ENCODE assay signal across 1 cellular context in the genomic region with DNA sequence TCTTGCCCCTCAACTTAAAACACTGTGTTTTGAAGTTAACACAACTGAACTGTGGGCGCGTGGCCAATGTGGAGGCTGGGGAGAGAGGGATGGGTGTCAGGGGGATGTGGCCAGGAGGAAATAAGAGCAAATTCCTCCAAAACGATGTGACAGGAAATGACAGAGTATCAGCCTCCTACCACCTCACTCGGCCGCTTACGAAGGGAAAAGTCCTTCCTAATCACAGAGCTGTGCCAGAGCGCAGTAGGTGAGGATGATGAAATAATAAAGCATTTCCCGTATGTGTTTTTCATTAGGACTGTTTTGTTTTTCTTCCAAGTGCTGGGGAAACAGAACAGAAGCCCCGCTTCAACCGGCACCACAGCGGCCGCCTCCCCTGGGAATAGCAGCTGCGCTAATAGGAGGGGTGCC.
TF ChIP-seq lines count a peak whose summit lies in the region.

No MANE protein-coding gene starts in this region.

TF ChIP-seq in H1, 55 proteins besides CTCF, POLR2A, EP300 and RAD21:
- TF ChIP-seq PHF8 (conservative IDR thresholded peaks at IDR 0.05; ENCODE audit: low read depth, low read length) (no peak), CTBP2 (IDR thresholded peaks at IDR 0.05; ENCODE audit: borderline replicate concordance, insufficient read depth, insufficient read length, low read length) (no peak), YY1 (IDR thresholded peaks at IDR 0.05; ENCODE audit: low read depth, low read length) (no peak), KDM5A (IDR thresholded peaks at IDR 0.05; ENCODE audit: low read length) (no peak), CREB1 (IDR thresholded peaks at IDR 0.05) (no peak), NANOG (IDR thresholded peaks at IDR 0.05; ENCODE audit: insufficient read depth, low read depth, low read length, poor library complexity, severe bottlenecking) (no peak), SP2 (IDR thresholded peaks at IDR 0.05; ENCODE audit: low read length) (no peak), BACH1 (IDR thresholded peaks at IDR 0.05; ENCODE audit: low read length) (no peak), CHD7 (IDR thresholded peaks at IDR 0.05; ENCODE audit: insufficient replicate concordance, low read length) (no peak), JUN (IDR thresholded peaks at IDR 0.05; ENCODE audit: low read depth, low read length) (no peak)
- TF ChIP-seq, protein P1, sequence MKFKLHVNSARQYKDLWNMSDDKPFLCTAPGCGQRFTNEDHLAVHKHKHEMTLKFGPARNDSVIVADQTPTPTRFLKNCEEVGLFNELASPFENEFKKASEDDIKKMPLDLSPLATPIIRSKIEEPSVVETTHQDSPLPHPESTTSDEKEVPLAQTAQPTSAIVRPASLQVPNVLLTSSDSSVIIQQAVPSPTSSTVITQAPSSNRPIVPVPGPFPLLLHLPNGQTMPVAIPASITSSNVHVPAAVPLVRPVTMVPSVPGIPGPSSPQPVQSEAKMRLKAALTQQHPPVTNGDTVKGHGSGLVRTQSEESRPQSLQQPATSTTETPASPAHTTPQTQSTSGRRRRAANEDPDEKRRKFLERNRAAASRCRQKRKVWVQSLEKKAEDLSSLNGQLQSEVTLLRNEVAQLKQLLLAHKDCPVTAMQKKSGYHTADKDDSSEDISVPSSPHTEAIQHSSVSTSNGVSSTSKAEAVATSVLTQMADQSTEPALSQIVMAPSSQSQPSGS (IDR thresholded peaks at IDR 0.05; ENCODE audit: low read length): no peak
